ENCODE assay signal across 13 cellular contexts in the genomic region with DNA sequence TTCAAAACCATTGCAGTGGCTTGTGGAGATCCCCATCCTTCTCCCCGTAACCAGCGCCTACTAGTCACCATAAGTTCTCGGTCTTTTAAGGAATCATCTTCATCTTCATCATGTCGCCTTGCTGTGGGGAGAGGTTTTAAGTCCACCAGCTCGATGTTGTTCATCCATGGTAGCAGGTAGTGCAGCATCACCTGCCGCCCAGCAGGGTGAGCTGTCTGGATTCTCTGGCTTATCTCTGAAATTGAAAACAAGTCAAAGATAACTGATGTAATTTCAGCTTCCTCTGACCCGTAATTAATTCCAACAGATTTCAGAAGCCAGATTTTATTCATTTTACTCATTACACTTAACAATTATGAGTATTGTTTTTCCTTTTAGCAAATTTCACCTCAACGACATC.
DNase-seq lines count a peak whose midpoint lies in the region; ATAC-seq and TF ChIP-seq lines count a peak whose summit lies in the region.
"Had no signal": no experiment of that assay in that cellular context is flagged by ENCODE, and none has a peak within 500 bp of the region (broad histone marks: within the 10 kb centered on the region; RNA-seq: fewer than 3 reads in every experiment).

No MANE protein-coding gene starts in this region.

- CTCF ChIA-PET in activated naive CD4-positive, alpha-beta T cell treated with anti-CD3 and anti-CD28 coated beads for 36 hours (lab: Charles Lee), result interaction anchor here (1.7 to 2.0 kb wide), 2 partner anchors 21 to 404 kb away, joined by 4 to 6 read pairs; no protein-coding TSS in a partner anchor

- no peaks in the 10 kb centered on the region for H3K4me1 ChIP-seq in endodermal cell (ENCODE audit: control insufficient read depth, insufficient read depth, low read length)
- H3K4me1 ChIP-seq: parathyroid adenoma had no signal

- H3K9me3 Mint-ChIP-seq in activated naive CD4-positive, alpha-beta T cell treated with anti-CD3 and anti-CD28 coated beads for 36 hours, result no peaks in the 10 kb centered on the region
- no peaks in the 10 kb centered on the region for H3K9me3 Mint-ChIP-seq in endodermal cell
- H3K9me3 Mint-ChIP-seq: activated naive CD4-positive, alpha-beta T cell treated with anti-CD3 and anti-CD28 coated beads, Interleukin-2, amount 50 U/mL, for 24 hours had no signal

- no peaks in the 10 kb centered on the region for H3K27me3 Mint-ChIP-seq in activated naive CD4-positive, alpha-beta T cell treated with anti-CD3 and anti-CD28 coated beads for 36 hours (ENCODE audit: low read depth)
- H3K27me3 Mint-ChIP-seq in endodermal cell (ENCODE audit: insufficient read depth), result no peaks in the 10 kb centered on the region
- H3K27me3 Mint-ChIP-seq: activated naive CD4-positive, alpha-beta T cell treated with anti-CD3 and anti-CD28 coated beads, Interleukin-2, amount 50 U/mL, for 24 hours; CD4-positive, CD25-positive, alpha-beta regulatory T cell had no signal

- no peaks in the 10 kb centered on the region for H3K27me3 ChIP-seq in endodermal cell (ENCODE audit: control insufficient read depth, insufficient read depth, low read length, poor library complexity, severe bottlenecking)

- H3K36me3 Mint-ChIP-seq in activated naive CD4-positive, alpha-beta T cell treated with anti-CD3 and anti-CD28 coated beads for 36 hours (ENCODE audit: low read depth), result peaks cover 54% of the 10 kb centered on the region
- peaks cover 72% of the 10 kb centered on the region for H3K36me3 Mint-ChIP-seq in endodermal cell (ENCODE audit: low read depth)

- H3K4me1 Mint-ChIP-seq in activated naive CD4-positive, alpha-beta T cell treated with anti-CD3 and anti-CD28 coated beads for 36 hours (ENCODE audit: low read depth), result no peaks in the 10 kb centered on the region
- peaks cover 8% of the 10 kb centered on the region for H3K4me1 Mint-ChIP-seq in endodermal cell
- H3K4me1 Mint-ChIP-seq: activated naive CD4-positive, alpha-beta T cell treated with anti-CD3 and anti-CD28 coated beads, Interleukin-2, amount 50 U/mL, for 24 hours had no signal

- H3K4me3 ChIP-seq in endodermal cell (ENCODE audit: low read length) (no peak overlapping the region), retinal pigment epithelial cell (ENCODE audit: low read length) (no peak overlapping the region)

- no peak overlapping the region for H3K27ac Mint-ChIP-seq in activated naive CD4-positive, alpha-beta T cell treated with anti-CD3 and anti-CD28 coated beads for 36 hours
- H3K27ac Mint-ChIP-seq in endodermal cell, result no peak overlapping the region
- H3K27ac Mint-ChIP-seq: activated naive CD4-positive, alpha-beta T cell treated with anti-CD3 and anti-CD28 coated beads, Interleukin-2, amount 50 U/mL, for 24 hours; CD4-positive, CD25-positive, alpha-beta regulatory T cell had no signal

- H3K4me3 Mint-ChIP-seq in activated naive CD4-positive, alpha-beta T cell treated with anti-CD3 and anti-CD28 coated beads for 36 hours, result no peak overlapping the region
- H3K4me3 Mint-ChIP-seq in endodermal cell, result no peak overlapping the region
- H3K4me3 Mint-ChIP-seq: activated naive CD4-positive, alpha-beta T cell treated with anti-CD3 and anti-CD28 coated beads, Interleukin-2, amount 50 U/mL, for 24 hours; CD4-positive, CD25-positive, alpha-beta regulatory T cell had no signal

- no peak overlapping the region for H3K27ac ChIP-seq in endodermal cell (ENCODE audit: low read depth, low read length)
- H3K27ac ChIP-seq: parathyroid adenoma had no signal

- H3K36me3 ChIP-seq in endodermal cell (ENCODE audit: control insufficient read depth, insufficient read depth, low read length), result peaks cover 86% of the 10 kb centered on the region

- TF ChIP-seq CTCF in endodermal cell (conservative IDR thresholded peaks at IDR 0.05) (peak; percentile 72), retinal pigment epithelial cell (conservative IDR thresholded peaks at IDR 0.05; ENCODE audit: low read depth, low read length) (peak; percentile 44)

- no peak for ATAC-seq in HG02623 (IDR thresholded peaks at IDR 0.05; ENCODE audit: unreplicated experiment)

- H3K9me3 ChIP-seq in endodermal cell (ENCODE audit: control insufficient read depth, low read length), result peaks cover 14% of the 10 kb centered on the region

- H3K9ac ChIP-seq in endodermal cell (ENCODE audit: extremely low read depth, low read length, poor library complexity, severe bottlenecking), result no peak overlapping the region
- H3K9ac ChIP-seq: parathyroid adenoma had no signal

- 95 to 100% methylated on average over 5 to 8 of the region's 8 CpGs for WGBS in endodermal cell (ENCODE audit: insufficient coverage in 1 of 2, insufficient read length in 1 of 2), 2 experiments

- intact Hi-C loops in activated naive CD4-positive, alpha-beta T cell treated with anti-CD3 and anti-CD28 coated beads for 36 hours (cut with micrococcal nuclease), result no loop called here

- peak; percentile 9 for DNase-seq in activated naive CD4-positive, alpha-beta T cell treated with anti-CD3 and anti-CD28 coated beads for 36 hours
- DNase-seq in activated naive CD4-positive, alpha-beta T cell (lab: John Stamatoyannopoulos, UW), result no peak
- DNase-seq in NAMALWA (ENCODE audit: low spot score) (peak; percentile 29), endodermal cell (peak; percentile 62), retinal pigment epithelial cell (ENCODE audit: low read depth) (no peak), AML-193 (lab: John Stamatoyannopoulos, UW) (no peak)
- no peak for DNase-seq in activated naive CD4-positive, alpha-beta T cell treated with Interleukin-2 at 50 U/mL for 16 hours
- DNase-seq: KG1, kidney glomerular epithelial cell had no signal

Comparison
In these comparisons a context has a peak if more than half of its experiments do, and no peak if none do; other contexts are left out.
1. DNase-seq: peak in activated naive CD4-positive, alpha-beta T cell treated with anti-CD3 and anti-CD28 coated beads for 36 hours (single experiment), NAMALWA (single experiment) and endodermal cell (single experiment); none in activated naive CD4-positive, alpha-beta T cell (0 of 4), retinal pigment epithelial cell (single experiment), activated naive CD4-positive, alpha-beta T cell treated with Interleukin-2 at 50 U/mL for 16 hours (single experiment) and AML-193 (0 of 2).